26 cellular contexts compared by ENCODE assay signal in the genomic region with DNA sequence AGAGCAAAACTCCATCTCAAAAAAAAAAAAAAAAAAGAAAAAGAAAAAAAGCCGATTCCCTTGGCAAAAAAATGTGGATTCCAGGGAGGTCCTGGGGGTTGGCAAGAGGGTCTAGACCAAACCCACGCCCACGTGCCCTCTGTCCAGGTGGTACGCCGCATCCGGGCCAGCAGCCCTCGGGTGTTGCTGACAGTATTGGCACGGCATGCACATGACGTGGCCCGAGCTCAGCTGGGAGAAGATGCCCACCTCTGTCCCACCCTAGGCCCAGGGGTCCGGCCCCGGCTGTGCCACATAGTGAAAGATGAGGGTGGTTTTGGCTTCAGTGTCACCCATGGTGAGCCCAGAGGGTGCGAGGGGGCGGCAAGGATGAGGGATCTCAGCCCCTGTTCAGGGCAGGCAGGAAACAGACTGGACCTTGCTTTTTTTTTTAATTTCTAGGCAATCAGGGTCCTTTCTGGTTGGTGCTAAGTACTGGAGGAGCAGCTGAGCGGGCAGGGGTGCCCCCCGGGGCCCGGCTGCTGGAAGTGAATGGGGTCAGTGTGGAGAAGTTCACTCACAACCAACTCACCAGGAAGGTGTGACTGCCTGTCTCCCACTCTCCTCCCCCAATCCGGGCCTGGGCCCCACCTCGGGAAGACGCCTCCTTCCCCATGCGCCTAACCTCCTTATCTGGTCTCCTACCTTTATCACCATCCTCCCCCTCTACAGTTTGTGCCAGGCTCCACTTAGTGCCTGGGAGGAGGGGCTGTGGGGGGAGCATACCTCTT. TPM values are rescaled to one million over a fixed set of nuclear protein-coding genes. Genes with fewer than 3 reads are reported as not detected.
"Had no signal": no experiment of that assay in that cellular context is flagged by ENCODE, and none has a peak within 500 bp of the region (broad histone marks: within the 10 kb centered on the region; RNA-seq: fewer than 3 reads in every experiment).

No MANE protein-coding gene starts in this region.

- H3K4me3 ChIP-seq: ascending aorta, SJCRH30 had no signal

- H3K27ac ChIP-seq: ascending aorta, SJCRH30 had no signal

- H3K9me3 ChIP-seq: ascending aorta, SJCRH30 had no signal

- H3K4me1 ChIP-seq: ascending aorta, SJCRH30 had no signal

- H3K27me3 ChIP-seq: ascending aorta, SJCRH30 had no signal

- H3K36me3 ChIP-seq: SJCRH30 had no signal

- DNase-seq: activated CD4-positive, alpha-beta T cell treated with anti-CD3 and anti-CD28 coated beads for 48 hours; activated CD4-positive, alpha-beta T cell treated with anti-CD3 and anti-CD28 coated beads, Interleukin-2, amount 50 U/mL, for 4 hours; activated CD4-positive, CD25-positive, alpha-beta regulatory T cell treated with anti-CD3 and anti-CD28 coated beads, Interleukin-2, amount 50 U/mL, for 72 hours; activated CD8-positive, alpha-beta memory T cell treated with anti-CD3 and anti-CD28 coated beads for 24 hours; activated effector memory CD4-positive, alpha-beta T cell treated with anti-CD3 and anti-CD28 coated beads, Interleukin-2, amount 50 U/mL, for 16 hours; activated naive CD4-positive, alpha-beta T cell treated with Interleukin-2 at 50 U/mL for 16 hours; activated naive CD8-positive, alpha-beta T cell treated with anti-CD3 and anti-CD28 coated beads, Interleukin-2, amount 50 U/mL, for 24 hours; activated T-cell treated with anti-CD3 and anti-CD28 coated beads, Interleukin-2, amount 50 U/mL, for 4 hours; amniotic stem cell; KG1; NCI-H1048; NCI-H1930; NCI-H2171; NCI-H345; NCI-H510A treated with DMSO at 0.1 percent for 48 hours; NCI-H69; NK-92 treated with Interleukin-12 subunit alpha and Interleukin-12 subunit beta, amount 100 ng/mL, for 24 hours; OCI-M1; RPMI8226; SJCRH30 had no signal

- ATAC-seq: activated naive CD4-positive, alpha-beta T cell treated with anti-CD3 and anti-CD28 coated beads, Interleukin-2, amount 50 U/mL, for 72 hours; activated naive CD8-positive, alpha-beta T cell treated with anti-CD3 and anti-CD28 coated beads, Interleukin-2, amount 50 U/mL, for 24 hours; activated T-cell treated with anti-CD3 and anti-CD28 coated beads, Interleukin-2, amount 50 U/mL, for 4 hours; Right ventricle myocardium inferior; WTC11 had no signal

RNA-seq across cellular contexts. Expression of gene NHERF4, which starts 2.0 kb away (rescaled TPM):
- total RNA-seq: ascending aorta, LHCN-M2, M059J, Right ventricle myocardium inferior, SJCRH30 had no signal

RNA-seq across cellular contexts. Expression of gene ABCG4, which starts 38.5 kb away (rescaled TPM):
- total RNA-seq: ascending aorta, M059J had no signal
